Comparison of ENCODE assay signal across 10 cellular contexts in genomic region chr22:39457546-39458442, GRCh38. TPM values are rescaled to one million over a fixed set of nuclear protein-coding genes. Genes with fewer than 3 reads are reported as not detected.
A peak's percentile ranks its signal among the peaks of the same experiment; 100 is the strongest.
DNase-seq lines count a peak whose midpoint lies in the region; ATAC-seq and TF ChIP-seq lines count a peak whose summit lies in the region.
"Had no signal": no experiment of that assay in that cellular context is flagged by ENCODE, and none has a peak within 500 bp of the region (broad histone marks: within the 10 kb centered on the region; RNA-seq: fewer than 3 reads in every experiment).

No MANE protein-coding gene starts in this region.

- TF ChIP-seq POLR2A in tibial nerve (IDR thresholded peaks at IDR 0.05), result peak in 1 of 2 donors; percentile 21

- ATAC-seq in left lung (no peak), mucosa of descending colon (no peak)
- ATAC-seq: sciatic nerve had no signal

- H3K9me3 Mint-ChIP-seq in T-helper 2 cell treated with Interferon-gamma antibody and Interleukin-4, amounts not matched to agents 5 μg/mL and 100 μg/mL, for 36 hours, result no peaks in the 10 kb centered on the region

- H3K4me3 ChIP-seq in left lung (peak overlapping the region; percentile 22 to 37), tibial nerve (peak overlapping the region; percentile 41 to 85 (median 61)), mucosa of descending colon (no peak overlapping the region)

- H3K27me3 Mint-ChIP-seq in T-helper 2 cell treated with Interferon-gamma antibody and Interleukin-4, amounts not matched to agents 5 μg/mL and 100 μg/mL, for 36 hours (ENCODE audit: low read depth), result peaks cover 56% of the 10 kb centered on the region

- peak in 1 of 2 donors; percentile 34 for TF ChIP-seq EP300 in tibial nerve (IDR thresholded peaks at IDR 0.05)

- H3K27ac ChIP-seq in angular gyrus (ENCODE audit: low read depth, low read length) (peak overlapping the region; percentile 97), left lung (peak overlapping the region in 1 of 2 donors; percentile 13), tibial nerve (peak overlapping the region; percentile 84 to 95 (median 95))
- H3K27ac ChIP-seq: C4-2B had no signal

- H3K27me3 ChIP-seq in left lung (peaks cover 14 to 54% of the 10 kb centered on the region in 2 donors), tibial nerve (peaks cover 0 to 4% of the 10 kb centered on the region in 2 donors)

- no peak overlapping the region for H3K27ac Mint-ChIP-seq in T-helper 2 cell treated with Interferon-gamma antibody and Interleukin-4, amounts not matched to agents 5 μg/mL and 100 μg/mL, for 36 hours

- no peak for DNase-seq in T-helper 2 cell treated with Interferon-gamma antibody and Interleukin-4, amounts not matched to agents 5 μg/mL and 100 μg/mL, for 36 hours (ENCODE audit: low spot score)
- DNase-seq in T-helper 2 cell (no peak), left lung (no peak), tibial nerve (ENCODE audit: low spot score in 2 of 2) (no peak), mucosa of descending colon (no peak)
- no peak for DNase-seq in NK-92 treated with Interleukin-12 subunit alpha and Interleukin-12 subunit beta, amount 100 ng/mL, for 24 hours (lab: John Stamatoyannopoulos, UW)
- DNase-seq in activated CD8-positive, alpha-beta memory T cell treated with anti-CD3 and anti-CD28 coated beads, Interleukin-2, amount 50 U/mL, for 4 hours, result no peak

- peak overlapping the region; percentile 42 for H3K4me3 Mint-ChIP-seq in T-helper 2 cell treated with Interferon-gamma antibody and Interleukin-4, amounts not matched to agents 5 μg/mL and 100 μg/mL, for 36 hours

- H3K36me3 ChIP-seq in left lung, result no peaks in the 10 kb centered on the region
- H3K36me3 ChIP-seq in tibial nerve, result no peaks in the 10 kb centered on the region
- no peaks in the 10 kb centered on the region for H3K36me3 ChIP-seq in mucosa of descending colon (ENCODE audit: low read depth)

- peaks cover 3 to 18% of the 10 kb centered on the region in 2 donors for H3K4me1 ChIP-seq in left lung
- peaks cover 0 to 86% (median 26%) of the 10 kb centered on the region in 4 donors for H3K4me1 ChIP-seq in tibial nerve
- peaks cover 2% of the 10 kb centered on the region for H3K4me1 ChIP-seq in mucosa of descending colon (ENCODE audit: low read depth)

- H3K36me3 Mint-ChIP-seq in T-helper 2 cell treated with Interferon-gamma antibody and Interleukin-4, amounts not matched to agents 5 μg/mL and 100 μg/mL, for 36 hours (ENCODE audit: low read depth), result peaks cover 7% of the 10 kb centered on the region

- TF ChIP-seq CTCF in left lung (IDR thresholded peaks at IDR 0.05), result no peak
- TF ChIP-seq CTCF in tibial nerve (IDR thresholded peaks at IDR 0.05), result no peak
- TF ChIP-seq CTCF in mucosa of descending colon (IDR thresholded peaks at IDR 0.05), result no peak

- intact Hi-C loops in left lung (cut with DNase I), result no loop called here
- intact Hi-C loops in mucosa of descending colon (cut with DNase I, micrococcal nuclease), result no loop called here

- no peaks in the 10 kb centered on the region for H3K9me3 ChIP-seq in left lung
- no peaks in the 10 kb centered on the region for H3K9me3 ChIP-seq in tibial nerve
- H3K9me3 ChIP-seq in mucosa of descending colon, result no peaks in the 10 kb centered on the region

- H3K4me1 Mint-ChIP-seq in T-helper 2 cell treated with Interferon-gamma antibody and Interleukin-4, amounts not matched to agents 5 μg/mL and 100 μg/mL, for 36 hours (ENCODE audit: low read depth), result no peaks in the 10 kb centered on the region

- WGBS in tibial nerve, 2 donors, result 0 to 1% methylated on average over 7 to 21 of the region's 85 CpGs

RNA-seq across cellular contexts. Expression of gene MGAT3, which starts 1.0 kb away (rescaled TPM):
- 1 to 10 TPM; 6.7 to 8.8 TPM for total RNA-seq in left lung
- total RNA-seq in tibial nerve, result 10 to 100 TPM; 26.2 to 32.7 (median 32.2) TPM
- total RNA-seq in mucosa of descending colon, result 1 to 10 TPM; 5.1 to 8.5 (median 6.5) TPM

RNA-seq across cellular contexts. Expression of gene MIEF1, which starts 44.3 kb away (rescaled TPM):
- total RNA-seq in left lung (10 to 100 TPM; 16.1 to 27.2 TPM), tibial nerve (10 to 100 TPM; 18.0 to 38.2 (median 26.9) TPM), mucosa of descending colon (10 to 100 TPM; 29.8 to 38.4 (median 34.0) TPM)

RNA-seq across cellular contexts. Expression of gene TAB1, which starts 58.2 kb away (rescaled TPM):
- total RNA-seq in left lung (10 to 100 TPM; 20.5 to 21.5 TPM), tibial nerve (10 to 100 TPM; 29.7 to 33.7 (median 32.0) TPM), mucosa of descending colon (10 to 100 TPM; 19.2 to 29.9 (median 24.8) TPM)
